In the genomic region with DNA sequence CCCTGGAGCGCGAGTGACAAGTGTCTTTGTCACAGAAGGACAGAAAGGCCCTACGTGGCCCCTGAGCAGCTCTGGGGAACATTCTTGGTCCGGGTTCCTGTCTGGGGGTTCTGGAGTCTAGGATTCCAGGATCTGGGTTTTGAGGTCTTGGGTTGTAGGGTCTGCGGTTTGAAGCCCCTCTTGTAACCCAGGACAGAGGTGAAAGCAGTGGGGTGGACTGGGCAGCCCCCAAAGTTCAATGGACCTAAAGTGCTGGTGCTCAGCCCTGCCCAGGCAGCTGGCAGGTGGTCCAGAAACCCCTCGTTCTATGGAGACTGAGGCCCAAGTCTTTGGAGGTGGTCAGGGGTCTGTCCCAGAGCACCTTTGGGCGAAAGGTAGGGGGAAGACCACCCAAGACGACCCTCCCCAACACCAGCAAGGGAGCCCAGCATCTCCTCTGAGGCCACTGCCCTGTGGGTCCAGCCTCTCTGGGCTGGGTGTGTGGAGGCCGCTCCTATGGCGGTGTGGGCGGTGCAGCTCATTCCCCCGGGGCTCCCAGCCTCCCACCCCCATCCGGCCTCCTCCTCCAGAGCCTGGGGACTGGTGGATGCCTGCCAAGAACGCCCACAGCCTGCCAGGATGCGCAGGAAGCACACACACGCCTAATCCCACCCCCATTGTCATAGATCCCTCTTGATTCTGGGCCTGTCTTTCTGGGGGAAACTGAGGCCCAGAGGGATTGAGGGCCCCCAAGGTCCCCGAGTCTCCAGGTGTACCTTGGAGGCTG, we compare ENCODE assay signal across 11 cellular contexts. TPM values are rescaled to one million over a fixed set of nuclear protein-coding genes. Genes with fewer than 3 reads are reported as not detected.
DNase-seq lines count a peak whose midpoint lies in the region; ATAC-seq and TF ChIP-seq lines count a peak whose summit lies in the region.
"Had no signal": no experiment of that assay in that cellular context is flagged by ENCODE, and none has a peak within 500 bp of the region (broad histone marks: within the 10 kb centered on the region; RNA-seq: fewer than 3 reads in every experiment).

No MANE protein-coding gene starts in this region.

- ATAC-seq in SK-N-SH treated with all-trans-retinoic acid at 6 μM for 48 hours (peak; percentile 58), left ventricle myocardium superior (peak; percentile 60)
- no peak for ATAC-seq in stimulated activated memory B cell treated with anti-CD40 and anti-IgM and Interleukin-4, amounts not matched to agents 10 μg/mL and 1 μg/mL and 100 μg/mL, for 72 hours
- ATAC-seq: CD8-positive, alpha-beta T cell had no signal

- no peak overlapping the region for H3K27ac Mint-ChIP-seq in stimulated activated memory B cell treated with anti-CD40 and anti-IgM and Interleukin-4, amounts not matched to agents 10 μg/mL and 1 μg/mL and 100 μg/mL, for 72 hours
- H3K27ac Mint-ChIP-seq: activated B cell treated with CpG ODN at 0.5 μM for 24 hours; CD8-positive, alpha-beta T cell; dendritic cell treated with granulocyte-macrophage colony-stimulating factor and Interleukin-4, amounts not matched to agents 40 ng/mL and 50 ng/mL, for 4 days had no signal

- peaks cover 5% of the 10 kb centered on the region for H3K4me1 Mint-ChIP-seq in stimulated activated memory B cell treated with anti-CD40 and anti-IgM and Interleukin-4, amounts not matched to agents 10 μg/mL and 1 μg/mL and 100 μg/mL, for 72 hours

- intact Hi-C loops in left ventricle myocardium superior (cut with micrococcal nuclease), result no loop called here

- no peaks in the 10 kb centered on the region for H3K36me3 Mint-ChIP-seq in stimulated activated memory B cell treated with anti-CD40 and anti-IgM and Interleukin-4, amounts not matched to agents 10 μg/mL and 1 μg/mL and 100 μg/mL, for 72 hours
- H3K36me3 Mint-ChIP-seq: CD8-positive, alpha-beta T cell had no signal

- peaks cover 24% of the 10 kb centered on the region for H3K27me3 Mint-ChIP-seq in stimulated activated memory B cell treated with anti-CD40 and anti-IgM and Interleukin-4, amounts not matched to agents 10 μg/mL and 1 μg/mL and 100 μg/mL, for 72 hours

- no peaks in the 10 kb centered on the region for H3K9me3 Mint-ChIP-seq in stimulated activated memory B cell treated with anti-CD40 and anti-IgM and Interleukin-4, amounts not matched to agents 10 μg/mL and 1 μg/mL and 100 μg/mL, for 72 hours
- H3K9me3 Mint-ChIP-seq: activated B cell treated with CpG ODN at 0.5 μM for 24 hours; CD8-positive, alpha-beta T cell; dendritic cell treated with granulocyte-macrophage colony-stimulating factor and Interleukin-4, amounts not matched to agents 40 ng/mL and 50 ng/mL, for 4 days had no signal

- no peak overlapping the region for H3K4me3 Mint-ChIP-seq in stimulated activated memory B cell treated with anti-CD40 and anti-IgM and Interleukin-4, amounts not matched to agents 10 μg/mL and 1 μg/mL and 100 μg/mL, for 72 hours
- H3K4me3 Mint-ChIP-seq: activated B cell treated with CpG ODN at 0.5 μM for 24 hours; CD8-positive, alpha-beta T cell; dendritic cell treated with granulocyte-macrophage colony-stimulating factor and Interleukin-4, amounts not matched to agents 40 ng/mL and 50 ng/mL, for 4 days had no signal

- peak; percentile 81 for DNase-seq in DMS 273 treated with DMSO at 0.1 percent for 48 hours (lab: John Stamatoyannopoulos, UW)
- peak; percentile 89 for DNase-seq in NCI-H1436 (lab: John Stamatoyannopoulos, UW)
- peak; percentile 77 for DNase-seq in left ventricle myocardium superior
- DNase-seq in activated CD8-positive, alpha-beta memory T cell treated with anti-CD3 and anti-CD28 coated beads, Interleukin-2, amount 50 U/mL, for 48 hours, result no peak
- DNase-seq in LoVo (ENCODE audit: low spot score), result no peak
- DNase-seq in GM10266 (ENCODE audit: extremely low spot score), result no peak
- DNase-seq: activated B cell treated with CpG ODN at 0.5 μM for 24 hours; CD8-positive, alpha-beta T cell had no signal

- TF ChIP-seq CTCF in GM10266 (IDR thresholded peaks at IDR 0.05; ENCODE audit: control insufficient read depth, insufficient read depth, low read depth, missing control alignments), result no peak

TF ChIP-seq in SK-N-SH treated with all-trans-retinoic acid at 6 μM for 48 hours, 23 proteins besides CTCF, POLR2A, EP300 and RAD21:
- TF ChIP-seq ZFP30 (CRISPR knock-in tag; IDR thresholded peaks at IDR 0.05) (no peak), ZFP3 (CRISPR knock-in tag; IDR thresholded peaks at IDR 0.05) (no peak)
- TF ChIP-seq, protein P1, sequence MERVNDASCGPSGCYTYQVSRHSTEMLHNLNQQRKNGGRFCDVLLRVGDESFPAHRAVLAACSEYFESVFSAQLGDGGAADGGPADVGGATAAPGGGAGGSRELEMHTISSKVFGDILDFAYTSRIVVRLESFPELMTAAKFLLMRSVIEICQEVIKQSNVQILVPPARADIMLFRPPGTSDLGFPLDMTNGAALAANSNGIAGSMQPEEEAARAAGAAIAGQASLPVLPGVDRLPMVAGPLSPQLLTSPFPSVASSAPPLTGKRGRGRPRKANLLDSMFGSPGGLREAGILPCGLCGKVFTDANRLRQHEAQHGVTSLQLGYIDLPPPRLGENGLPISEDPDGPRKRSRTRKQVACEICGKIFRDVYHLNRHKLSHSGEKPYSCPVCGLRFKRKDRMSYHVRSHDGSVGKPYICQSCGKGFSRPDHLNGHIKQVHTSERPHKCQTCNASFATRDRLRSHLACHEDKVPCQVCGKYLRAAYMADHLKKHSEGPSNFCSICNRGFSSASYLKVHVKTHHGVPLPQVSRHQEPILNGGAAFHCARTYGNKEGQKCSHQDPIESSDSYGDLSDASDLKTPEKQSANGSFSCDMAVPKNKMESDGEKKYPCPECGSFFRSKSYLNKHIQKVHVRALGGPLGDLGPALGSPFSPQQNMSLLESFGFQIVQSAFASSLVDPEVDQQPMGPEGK (CRISPR knock-in tag; IDR thresholded peaks at IDR 0.05; ENCODE audit: borderline replicate concordance), result peak; percentile 50; the same call in 1 of the 2 replicates

RNA-seq across cellular contexts. Expression of gene ANKRD9, which starts 30.2 kb away (rescaled TPM):
- total RNA-seq in left ventricle myocardium superior, result 167 TPM

RNA-seq across cellular contexts. Expression of gene RCOR1, which starts 52.7 kb away (rescaled TPM):
- 13.0 TPM for total RNA-seq in left ventricle myocardium superior

Comparison
In these comparisons a context has a peak if more than half of its experiments do, and no peak if none do; other contexts are left out.
1. DNase-seq: peak in DMS 273 treated with DMSO at 0.1 percent for 48 hours (single experiment), NCI-H1436 (single experiment) and left ventricle myocardium superior (single experiment); none in activated CD8-positive, alpha-beta memory T cell treated with anti-CD3 and anti-CD28 coated beads, Interleukin-2, amount 50 U/mL, for 48 hours (single experiment), LoVo (single experiment) and GM10266 (single experiment).